Comparison of ENCODE assay signal across 15 cellular contexts in genomic region chr7:44597181-44597580, GRCh38. TPM values are rescaled to one million over a fixed set of nuclear protein-coding genes. Genes with fewer than 3 reads are reported as not detected.
DNase-seq lines count a peak whose midpoint lies in the region; ATAC-seq, FAIRE-seq and TF ChIP-seq lines count a peak whose summit lies in the region.
"Not testable (repeated sequence)": the region's sequence is repeated elsewhere in the genome, so short reads cannot be mapped to it uniquely, and the experiment has no call there.
"Had no signal": no experiment of that assay in that cellular context is flagged by ENCODE, and none has a peak within 500 bp of the region (broad histone marks: within the 10 kb centered on the region; RNA-seq: fewer than 3 reads in every experiment).

No MANE protein-coding gene starts in this region.

- H3K4me3 Mint-ChIP-seq in WTC11, result not testable (repeated sequence)

- POLR2A ChIA-PET in HEK293 (lab: Yijun Ruan, JAX); WTC11 (lab: Charles Lee): not testable (repeated sequence)
- POLR2A ChIA-PET in K562 (lab: Yijun Ruan, JAX), result interaction anchor here (0.6 kb wide), 1 partner anchor 263 kb away, joined by 3 read pairs; no protein-coding TSS in a partner anchor

- H3K27me3 Mint-ChIP-seq in WTC11 (ENCODE audit: low read depth), result peaks cover 16% of the 10 kb centered on the region

- H2AK5ac ChIP-seq in mesenchymal stem cell (ENCODE audit: low read length, severe bottlenecking), result not testable (repeated sequence)

- not testable (repeated sequence) for H3K9me1 ChIP-seq in K562 (ENCODE audit: control insufficient read depth, insufficient read depth, low read length)

- not testable (repeated sequence) for TF ChIP-seq EP300 in K562 (IDR thresholded peaks at IDR 0.05; ENCODE audit: low read length)

- CTCF ChIA-PET in HEK293 (lab: Yijun Ruan, JAX), result interaction anchor here (0.6 kb wide), 2 partner anchors 14 to 451 kb away, joined by 3 to 4 read pairs; no protein-coding TSS in a partner anchor
- CTCF ChIA-PET in WTC11 (lab: Charles Lee); K562 (lab: Yijun Ruan, JAX; ENCODE audit: low intra/inter-chr PET ratio): not testable (repeated sequence)

- not testable (repeated sequence) for H3K27ac Mint-ChIP-seq in WTC11

- H3K9me3 ChIP-seq in HEK293 (ENCODE audit: control insufficient read depth, insufficient read depth, low read depth, low read length); K562 (replicated peaks; ENCODE audit: control insufficient read depth, insufficient read depth, low read depth, low read length); mesenchymal stem cell (ENCODE audit: control insufficient read depth, low read length): not testable (repeated sequence)

- H3K4me3 ChIP-seq in HEK293 (ENCODE audit: low read depth, low read length); K562; coronary artery; mesenchymal stem cell (ENCODE audit: insufficient read depth in 1 of 2, low read depth in 1 of 2, low read length in 2 of 2): not testable (repeated sequence)

- not testable (repeated sequence) for H2BK15ac ChIP-seq in mesenchymal stem cell (ENCODE audit: low read depth, poor library complexity, severe bottlenecking)

- not testable (repeated sequence) for TF ChIP-seq CTCF in HEK293 (tag by site-specific recombination; IDR thresholded peaks at IDR 0.05); WTC11 (IDR thresholded peaks at IDR 0.05); K562 (IDR thresholded peaks at IDR 0.05 in 2 of 3, conservative IDR thresholded peaks at IDR 0.05 in 1 of 3; ENCODE audit: insufficient read depth in 2 of 3, low read depth in 1 of 3, low read length in 3 of 3); coronary artery (IDR thresholded peaks at IDR 0.05)

- H3K27ac ChIP-seq in HEK293 (ENCODE audit: extremely low read depth, low read depth, low read length); K562 (ENCODE audit: extremely low read depth, low read depth, low read length); coronary artery; mesenchymal stem cell (ENCODE audit: low read length, poor library complexity, severe bottlenecking): not testable (repeated sequence)

- ATAC-seq in WTC11, K562, left lobe of liver: not testable (repeated sequence)

- not testable (repeated sequence) for H3K4ac ChIP-seq in mesenchymal stem cell (ENCODE audit: low read depth in 1 of 2, low read length in 2 of 2)

- H3K4me1 Mint-ChIP-seq in WTC11, result not testable (repeated sequence)

- not testable (repeated sequence) for H3K79me2 ChIP-seq in K562 (ENCODE audit: control insufficient read depth, insufficient read depth, low read length)

- not testable (repeated sequence) for H3K36me3 ChIP-seq in HEK293 (ENCODE audit: control insufficient read depth in 2 of 2, insufficient read depth in 1 of 2, low read length in 2 of 2); K562 (ENCODE audit: control insufficient read depth, insufficient read depth, low read length); mesenchymal stem cell (ENCODE audit: control insufficient read depth in 1 of 2, insufficient read depth in 2 of 2, low read depth in 1 of 2, low read length in 2 of 2)

- H3K14ac ChIP-seq in mesenchymal stem cell (ENCODE audit: low read length in 2 of 2), result not testable (repeated sequence)

- not testable (repeated sequence) for H3K9ac ChIP-seq in K562 (ENCODE audit: insufficient read depth in 1 of 2, low read depth in 2 of 2, low read length in 2 of 2); mesenchymal stem cell (ENCODE audit: low read length)

- not testable (repeated sequence) for H3K36me3 Mint-ChIP-seq in WTC11

- H2BK5ac ChIP-seq in mesenchymal stem cell (ENCODE audit: low read depth, low read length, poor library complexity, severe bottlenecking), result not testable (repeated sequence)

- H4K91ac ChIP-seq in mesenchymal stem cell (ENCODE audit: low read length), result peak overlapping the region; percentile 34

- not testable (repeated sequence) for H3K4me1 ChIP-seq in HEK293 (ENCODE audit: control insufficient read depth, insufficient read depth, low read length); K562 (replicated peaks in 1 of 2; ENCODE audit: control insufficient read depth in 2 of 2, insufficient read depth in 2 of 2, low read length in 2 of 2); mesenchymal stem cell (ENCODE audit: control insufficient read depth, insufficient read depth, low read depth, low read length)

- intact Hi-C loops in K562 (cut with micrococcal nuclease), result not testable (repeated sequence)

- TF ChIP-seq RAD21 in K562 (CRISPR knock-in tag; conservative IDR thresholded peaks at IDR 0.05 in 1 of 2, IDR thresholded peaks at IDR 0.05 in 1 of 2), result not testable (repeated sequence)

- H3K9me3 Mint-ChIP-seq in WTC11, result not testable (repeated sequence)

- not testable (repeated sequence) for DNase-seq in WTC11 (ENCODE audit: low spot score); K562 (ENCODE audit: extremely low read depth in 1 of 4, low spot score in 3 of 4); mesenchymal stem cell
- peak; percentile 27 for DNase-seq in activated effector memory CD4-positive, alpha-beta T cell treated with anti-CD3 and anti-CD28 coated beads, Interleukin-2, amount 50 U/mL, for 16 hours
- DNase-seq in coronary artery (ENCODE audit: low spot score) (peak; percentile 0), left lobe of liver (ENCODE audit: low spot score) (peak; percentile 4)

- not testable (repeated sequence) for H3K79me1 ChIP-seq in mesenchymal stem cell (replicated peaks; ENCODE audit: low read length, poor library complexity, severe bottlenecking)

- FAIRE-seq in K562 (lab: Jason Lieb, UNC), result not testable (repeated sequence)

- not testable (repeated sequence) for H2BK120ac ChIP-seq in mesenchymal stem cell (ENCODE audit: low read depth, low read length)

- in situ Hi-C loops in K562 (cut with MboI), result loop anchor here (10.0 kb wide), 1 partner anchor 538 kb away; no protein-coding TSS in a partner anchor

- not testable (repeated sequence) for H4K20me1 ChIP-seq in K562 (replicated peaks; ENCODE audit: control insufficient read depth, insufficient read depth, low read length)

- not testable (repeated sequence) for H2BK12ac ChIP-seq in mesenchymal stem cell (ENCODE audit: low read length in 2 of 2)

- not testable (repeated sequence) for TF ChIP-seq POLR2A in K562 (conservative IDR thresholded peaks at IDR 0.05)

- H3K18ac ChIP-seq in mesenchymal stem cell (ENCODE audit: low read depth in 1 of 2, low read length in 2 of 2), result not testable (repeated sequence)

- WGBS in K562 (ENCODE audit: insufficient coverage, low coverage, missing lambda C conversion rate), result 66% methylated on average over 7 of the region's 8 CpGs
- 92% methylated on average over 7 of the region's 8 CpGs for WGBS in mesenchymal stem cell

- not testable (repeated sequence) for H3K23ac ChIP-seq in mesenchymal stem cell (ENCODE audit: low read length in 2 of 2)

- not testable (repeated sequence) for H2AFZ ChIP-seq in K562 (ENCODE audit: low read depth, low read length); mesenchymal stem cell (ENCODE audit: low read depth, low read length)

- not testable (repeated sequence) for H4K8ac ChIP-seq in mesenchymal stem cell (ENCODE audit: low read length)

- H3K4me2 ChIP-seq in K562 (ENCODE audit: insufficient read depth, low read length); mesenchymal stem cell (ENCODE audit: low read length, poor library complexity, severe bottlenecking): not testable (repeated sequence)

- BruUV-seq in K562 (replicated peaks; lab: Mats Ljungman, UMichigan), result not testable (repeated sequence)

- not testable (repeated sequence) for H3K27me3 ChIP-seq in K562 (ENCODE audit: control insufficient read depth in 2 of 2, insufficient read depth in 2 of 2, low read length in 2 of 2); mesenchymal stem cell (ENCODE audit: control insufficient read depth in 1 of 2, insufficient read depth in 1 of 2, low read length in 2 of 2)

RNA-seq across cellular contexts. Expression of gene OGDH, which starts 9.2 kb away (rescaled TPM):
- total RNA-seq in WTC11 (2021) (79.6 to 90.5 TPM (median 89.7 TPM) in 3 replicates), K562 (2014; rRNA removed) (38.6 and 50.0 TPM in 2 replicates), K562 (2014; rRNA removed; fragmentation: Illumina TruSeq; extraction: Trizol) (20.5 and 21.8 TPM in 2 replicates), K562 (2015; rRNA removed; fragmentation: Illumina TruSeq; extraction: Trizol) (19.4 and 20.2 TPM in 2 replicates), K562 (2021) (80.3 and 86.6 TPM in 2 replicates), left lobe of liver (50.9 TPM)
- total RNA-seq in K562 (2011; cell fraction: chromatin; rRNA removed; ENCODE audit: low replicate concordance), result 67.1 and 99.5 TPM in 2 replicates
- 61.5 and 70.1 TPM in 2 replicates for total RNA-seq in K562 (2011; cell fraction: nucleolus; rRNA removed)
- 49.3 and 64.3 TPM in 2 replicates for total RNA-seq in K562 (2011; cell fraction: nucleoplasm; rRNA removed)
- polyA plus RNA-seq in K562 (2011; rRNA removed) (23.5 and 44.6 TPM in 2 replicates), K562 (2014; fragmentation: Illumina TruSeq; extraction: Trizol) (58.8 and 59.1 TPM in 2 replicates), K562 (2014; fragmentation: Nextera tagmentation; extraction: Ambion mirVana) (1 to 10 TPM; 3.1 to 6.3 TPM), K562 (2014; rRNA removed) (31.4 and 31.6 TPM in 2 replicates)
- polyA plus RNA-seq in K562 (2011; cell fraction: cytosol; rRNA removed), result 44.3 and 54.2 TPM in 2 replicates
- 59.0 and 70.4 TPM in 2 replicates for polyA plus RNA-seq in K562 (2011; cell fraction: nucleus; rRNA removed)
- 55.7 and 67.9 TPM in 2 replicates for polyA plus RNA-seq in K562 (2012)
- polyA minus RNA-seq in K562 (2011; rRNA and poly(A)+ RNA removed), result 66.0 and 68.6 TPM in 2 replicates
- 52.4 and 53.8 TPM in 2 replicates for polyA minus RNA-seq in K562 (2011; cell fraction: cytosol; rRNA and poly(A)+ RNA removed)
- 25.8 and 36.1 TPM in 2 replicates for polyA minus RNA-seq in K562 (2011; cell fraction: nucleus; rRNA and poly(A)+ RNA removed)
- polyA plus RNA-seq in mesenchymal stem cell (2013, experiment 1 of 2), result 35.1 TPM
- 33.9 TPM for polyA plus RNA-seq in mesenchymal stem cell (2013, experiment 2 of 2)

RNA-seq across cellular contexts. Expression of gene TMED4, which starts 15.2 kb away (rescaled TPM):
- total RNA-seq in WTC11 (2021), result 58.6 to 61.9 TPM (median 60.9 TPM) in 3 replicates
- total RNA-seq in K562 (2011; cell fraction: chromatin; rRNA removed; ENCODE audit: low replicate concordance), result 87.6 and 130 TPM in 2 replicates
- total RNA-seq in K562 (2011; cell fraction: nucleolus; rRNA removed), result 122 and 140 TPM in 2 replicates
- 150 and 206 TPM in 2 replicates for total RNA-seq in K562 (2011; cell fraction: nucleoplasm; rRNA removed)
- total RNA-seq in K562 (2014; rRNA removed), result 40.0 and 53.8 TPM in 2 replicates
- total RNA-seq in K562 (2014; rRNA removed; fragmentation: Illumina TruSeq; extraction: Trizol), result 40.6 and 42.1 TPM in 2 replicates
- 43.8 and 44.3 TPM in 2 replicates for total RNA-seq in K562 (2015; rRNA removed; fragmentation: Illumina TruSeq; extraction: Trizol)
- total RNA-seq in K562 (2021), result 44.5 and 44.6 TPM in 2 replicates
- polyA plus RNA-seq in K562 (2011; rRNA removed), result 64.0 and 75.5 TPM in 2 replicates
- polyA plus RNA-seq in K562 (2011; cell fraction: cytosol; rRNA removed), result 83.9 and 104 TPM in 2 replicates
- 84.1 and 90.2 TPM in 2 replicates for polyA plus RNA-seq in K562 (2011; cell fraction: nucleus; rRNA removed)
- 39.4 and 67.4 TPM in 2 replicates for polyA plus RNA-seq in K562 (2012)
- polyA plus RNA-seq in K562 (2014; fragmentation: Illumina TruSeq; extraction: Trizol), result 40.5 and 44.2 TPM in 2 replicates
- 10 to 100 TPM; 20.3 to 23.1 TPM for polyA plus RNA-seq in K562 (2014; fragmentation: Nextera tagmentation; extraction: Ambion mirVana)
- polyA plus RNA-seq in K562 (2014; rRNA removed), result 55.3 and 56.4 TPM in 2 replicates
- polyA minus RNA-seq in K562 (2011; rRNA and poly(A)+ RNA removed), result 49.9 and 50.1 TPM in 2 replicates
- 32.8 and 44.1 TPM in 2 replicates for polyA minus RNA-seq in K562 (2011; cell fraction: cytosol; rRNA and poly(A)+ RNA removed)
- polyA minus RNA-seq in K562 (2011; cell fraction: nucleus; rRNA and poly(A)+ RNA removed), result 32.0 and 44.2 TPM in 2 replicates
- total RNA-seq in left lobe of liver, result 45.5 TPM
- 52.3 TPM for polyA plus RNA-seq in mesenchymal stem cell (2013, experiment 1 of 2)
- polyA plus RNA-seq in mesenchymal stem cell (2013, experiment 2 of 2), result 54.0 TPM

RNA-seq across cellular contexts. Expression of gene DDX56, which starts 23.5 kb away (rescaled TPM):
- total RNA-seq in WTC11 (2021), result 69.4 to 83.1 TPM (median 74.5 TPM) in 3 replicates
- 104 and 320 TPM in 2 replicates for total RNA-seq in K562 (2011; cell fraction: chromatin; rRNA removed; ENCODE audit: low replicate concordance)
- 229 and 246 TPM in 2 replicates for total RNA-seq in K562 (2011; cell fraction: nucleolus; rRNA removed)
- total RNA-seq in K562 (2011; cell fraction: nucleoplasm; rRNA removed), result 121 and 141 TPM in 2 replicates
- total RNA-seq in K562 (2014; rRNA removed), result 102 and 133 TPM in 2 replicates
- 91.2 and 103 TPM in 2 replicates for total RNA-seq in K562 (2014; rRNA removed; fragmentation: Illumina TruSeq; extraction: Trizol)
- total RNA-seq in K562 (2015; rRNA removed; fragmentation: Illumina TruSeq; extraction: Trizol), result 89.1 and 90.8 TPM in 2 replicates
- 145 and 155 TPM in 2 replicates for total RNA-seq in K562 (2021)
- polyA plus RNA-seq in K562 (2011; rRNA removed), result 110 and 120 TPM in 2 replicates
- 100 and 136 TPM in 2 replicates for polyA plus RNA-seq in K562 (2011; cell fraction: cytosol; rRNA removed)
- polyA plus RNA-seq in K562 (2011; cell fraction: nucleus; rRNA removed), result 265 and 309 TPM in 2 replicates
- 122 and 135 TPM in 2 replicates for polyA plus RNA-seq in K562 (2012)
- 114 and 133 TPM in 2 replicates for polyA plus RNA-seq in K562 (2014; fragmentation: Illumina TruSeq; extraction: Trizol)
- 10 to 100 TPM; 33.0 to 45.2 TPM for polyA plus RNA-seq in K562 (2014; fragmentation: Nextera tagmentation; extraction: Ambion mirVana)
- polyA plus RNA-seq in K562 (2014; rRNA removed), result 96.7 and 109 TPM in 2 replicates
- polyA minus RNA-seq in K562 (2011; rRNA and poly(A)+ RNA removed), result 74.9 and 101 TPM in 2 replicates
- 38.9 and 72.1 TPM in 2 replicates for polyA minus RNA-seq in K562 (2011; cell fraction: cytosol; rRNA and poly(A)+ RNA removed)
- 84.7 and 97.7 TPM in 2 replicates for polyA minus RNA-seq in K562 (2011; cell fraction: nucleus; rRNA and poly(A)+ RNA removed)
- 32.9 TPM for total RNA-seq in left lobe of liver
- 46.0 TPM for polyA plus RNA-seq in mesenchymal stem cell (2013, experiment 1 of 2)
- 44.0 TPM for polyA plus RNA-seq in mesenchymal stem cell (2013, experiment 2 of 2)

RNA-seq across cellular contexts. Expression of gene NPC1L1, which starts 56.1 kb away (rescaled TPM):
- 0.15 to 0.18 TPM (median 0.16 TPM) in 3 replicates for total RNA-seq in WTC11 (2021)
- total RNA-seq in K562 (2011; cell fraction: chromatin; rRNA removed; ENCODE audit: low replicate concordance), result 0.26 and 0.81 TPM in 2 replicates
- 0.33 and 0.39 TPM in 2 replicates for total RNA-seq in K562 (2011; cell fraction: nucleolus; rRNA removed)
- 0.15 and 0.37 TPM in 2 replicates for total RNA-seq in K562 (2011; cell fraction: nucleoplasm; rRNA removed)
- 0.18 TPM in 1 of 2 replicates, not detected in the other for total RNA-seq in K562 (2014; rRNA removed)
- total RNA-seq in K562 (2014; rRNA removed; fragmentation: Illumina TruSeq; extraction: Trizol), result not detected in 2 replicates
- not detected in 2 replicates for total RNA-seq in K562 (2015; rRNA removed; fragmentation: Illumina TruSeq; extraction: Trizol)
- 0.02 and 0.07 TPM in 2 replicates for total RNA-seq in K562 (2021)
- 0.08 and 0.14 TPM in 2 replicates for polyA plus RNA-seq in K562 (2011; rRNA removed)
- polyA plus RNA-seq in K562 (2011; cell fraction: cytosol; rRNA removed), result 0.10 and 0.18 TPM in 2 replicates
- polyA plus RNA-seq in K562 (2011; cell fraction: nucleus; rRNA removed), result 0.74 and 1.1 TPM in 2 replicates
- 0.08 and 0.11 TPM in 2 replicates for polyA plus RNA-seq in K562 (2012)
- 0.01 and 0.06 TPM in 2 replicates for polyA plus RNA-seq in K562 (2014; fragmentation: Illumina TruSeq; extraction: Trizol)
- not detected for polyA plus RNA-seq in K562 (2014; fragmentation: Nextera tagmentation; extraction: Ambion mirVana)
- 0.07 TPM in 1 of 2 replicates, not detected in the other for polyA plus RNA-seq in K562 (2014; rRNA removed)
- 0.06 and 0.11 TPM in 2 replicates for polyA minus RNA-seq in K562 (2011; rRNA and poly(A)+ RNA removed)
- polyA minus RNA-seq in K562 (2011; cell fraction: cytosol; rRNA and poly(A)+ RNA removed), result not detected in 2 replicates
- polyA minus RNA-seq in K562 (2011; cell fraction: nucleus; rRNA and poly(A)+ RNA removed), result 0.13 and 0.44 TPM in 2 replicates
- total RNA-seq in left lobe of liver, result 21.1 TPM
- polyA plus RNA-seq in mesenchymal stem cell (2013, experiment 1 of 2), result 0.22 TPM
- 0.21 TPM for polyA plus RNA-seq in mesenchymal stem cell (2013, experiment 2 of 2)
- total RNA-seq: A172; A673; B cell; CD8-positive, alpha-beta memory T cell; Daoy had no signal
- polyA plus RNA-seq: BJ; CD14-positive monocyte; CD4-positive, alpha-beta memory T cell; CD8-positive, alpha-beta memory T cell had no signal
